In genomic region chr10:49539320-49539885, GRCh38 we compare ENCODE assay signal across 1 cellular context.
TF ChIP-seq lines count a peak whose summit lies in the region.

No MANE protein-coding gene starts in this region.

TF ChIP-seq in WTC11, 78 proteins besides CTCF, POLR2A, EP300 and RAD21 (continued from another document):
- TF ChIP-seq ZNF671 (CRISPR knock-in tag; IDR thresholded peaks at IDR 0.05) (no peak), NR2C2 (CRISPR knock-in tag; IDR thresholded peaks at IDR 0.05) (0 out of 2 replicates have a peak, but pooled peaks have one; percentile 37), JAZF1 (CRISPR knock-in tag; IDR thresholded peaks at IDR 0.05) (no peak), ZBTB43 (CRISPR knock-in tag; IDR thresholded peaks at IDR 0.05) (no peak), TEAD4 (CRISPR knock-in tag; IDR thresholded peaks at IDR 0.05) (no peak), NFATC4 (CRISPR knock-in tag; IDR thresholded peaks at IDR 0.05) (no peak), TCF7 (CRISPR knock-in tag; IDR thresholded peaks at IDR 0.05; ENCODE audit: low read depth) (no peak)
- TF ChIP-seq, protein P1, sequence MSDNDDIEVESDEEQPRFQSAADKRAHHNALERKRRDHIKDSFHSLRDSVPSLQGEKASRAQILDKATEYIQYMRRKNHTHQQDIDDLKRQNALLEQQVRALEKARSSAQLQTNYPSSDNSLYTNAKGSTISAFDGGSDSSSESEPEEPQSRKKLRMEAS (CRISPR knock-in tag; IDR thresholded peaks at IDR 0.05): peak; percentile 69; the same call in 1 of the 2 replicates
